In the genomic region with DNA sequence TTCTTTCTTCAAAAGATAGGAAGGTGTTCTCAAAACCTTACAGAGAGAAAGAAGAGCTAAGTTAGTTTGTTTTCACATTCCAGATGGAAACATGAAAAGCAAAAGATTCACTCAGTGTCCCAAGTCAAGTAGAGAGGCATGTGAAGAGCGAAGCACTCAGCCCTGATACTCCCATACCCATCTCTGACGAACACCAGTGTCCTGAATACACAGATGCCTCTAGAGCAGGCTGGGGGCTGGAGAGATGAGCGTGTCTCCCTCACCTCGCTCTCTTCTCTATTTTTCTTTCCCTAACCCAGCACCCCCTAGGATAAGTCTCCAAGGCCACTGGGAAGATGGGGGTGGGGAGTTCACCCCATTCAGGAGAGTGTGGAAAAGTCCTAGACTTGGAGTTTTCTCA, we compare ENCODE assay signal across 16 cellular contexts.
"Had no signal": no experiment of that assay in that cellular context is flagged by ENCODE, and none has a peak within 500 bp of the region (broad histone marks: within the 10 kb centered on the region; RNA-seq: fewer than 3 reads in every experiment).

No MANE protein-coding gene starts in this region.

- H3K27me3 ChIP-seq: hepatocyte had no signal

- H3K27ac ChIP-seq: foreskin keratinocyte, hepatocyte, parathyroid adenoma, transverse colon had no signal

- DNase-seq: cerebellar nuclear complex; effector memory CD8-positive, alpha-beta T cell; erythroblast; kidney; left colon; mammary epithelial cell; naive thymus-derived CD4-positive, alpha-beta T cell; nephron progenitor cell; stimulated activated CD4-positive, alpha-beta T cell treated with anti-CD3 and anti-CD28 coated beads, Interleukin-2, amount 100 ng/mL, for 48 hours; transverse colon had no signal

- H3K36me3 Mint-ChIP-seq: naive thymus-derived CD4-positive, alpha-beta T cell had no signal

- H3K9me3 Mint-ChIP-seq: dendritic cell treated with granulocyte-macrophage colony-stimulating factor and Interleukin-4, amounts not matched to agents 40 ng/mL and 50 ng/mL, for 4 days; effector memory CD8-positive, alpha-beta T cell; naive thymus-derived CD4-positive, alpha-beta T cell; nephron progenitor cell; stimulated activated naive CD8-positive, alpha-beta T cell treated with anti-CD3 and anti-CD28 coated beads, Interleukin-15, Interleukin-2, amounts not matched to agents 100 ng/mL and 50 ng/mL, for 24 hours had no signal

- H3K27ac Mint-ChIP-seq: dendritic cell treated with granulocyte-macrophage colony-stimulating factor and Interleukin-4, amounts not matched to agents 40 ng/mL and 50 ng/mL, for 4 days; effector memory CD8-positive, alpha-beta T cell; naive thymus-derived CD4-positive, alpha-beta T cell; nephron progenitor cell; stimulated activated naive CD8-positive, alpha-beta T cell treated with anti-CD3 and anti-CD28 coated beads, Interleukin-15, Interleukin-2, amounts not matched to agents 100 ng/mL and 50 ng/mL, for 24 hours had no signal

- H3K4me3 ChIP-seq: hepatocyte, smooth muscle cell, transverse colon had no signal

- H3K4me1 Mint-ChIP-seq: nephron progenitor cell had no signal

- ATAC-seq: effector memory CD8-positive, alpha-beta T cell; naive thymus-derived CD4-positive, alpha-beta T cell had no signal

- H3K4me1 ChIP-seq: foreskin keratinocyte, parathyroid adenoma, transverse colon had no signal

- H3K36me3 ChIP-seq: transverse colon had no signal

- H2AFZ ChIP-seq: hepatocyte had no signal

- H3K9ac ChIP-seq: parathyroid adenoma had no signal

- H3K79me2 ChIP-seq: hepatocyte, parathyroid adenoma had no signal

- H3K4me2 ChIP-seq: hepatocyte, smooth muscle cell had no signal

- H3K27me3 Mint-ChIP-seq: dendritic cell treated with granulocyte-macrophage colony-stimulating factor and Interleukin-4, amounts not matched to agents 40 ng/mL and 50 ng/mL, for 4 days had no signal

- H3K4me3 Mint-ChIP-seq: dendritic cell treated with granulocyte-macrophage colony-stimulating factor and Interleukin-4, amounts not matched to agents 40 ng/mL and 50 ng/mL, for 4 days; effector memory CD8-positive, alpha-beta T cell; naive thymus-derived CD4-positive, alpha-beta T cell; nephron progenitor cell; stimulated activated naive CD8-positive, alpha-beta T cell treated with anti-CD3 and anti-CD28 coated beads, Interleukin-15, Interleukin-2, amounts not matched to agents 100 ng/mL and 50 ng/mL, for 24 hours had no signal

- H3K9me3 ChIP-seq: transverse colon had no signal
